Comparison of ENCODE assay signal across 24 cellular contexts in the genomic region with DNA sequence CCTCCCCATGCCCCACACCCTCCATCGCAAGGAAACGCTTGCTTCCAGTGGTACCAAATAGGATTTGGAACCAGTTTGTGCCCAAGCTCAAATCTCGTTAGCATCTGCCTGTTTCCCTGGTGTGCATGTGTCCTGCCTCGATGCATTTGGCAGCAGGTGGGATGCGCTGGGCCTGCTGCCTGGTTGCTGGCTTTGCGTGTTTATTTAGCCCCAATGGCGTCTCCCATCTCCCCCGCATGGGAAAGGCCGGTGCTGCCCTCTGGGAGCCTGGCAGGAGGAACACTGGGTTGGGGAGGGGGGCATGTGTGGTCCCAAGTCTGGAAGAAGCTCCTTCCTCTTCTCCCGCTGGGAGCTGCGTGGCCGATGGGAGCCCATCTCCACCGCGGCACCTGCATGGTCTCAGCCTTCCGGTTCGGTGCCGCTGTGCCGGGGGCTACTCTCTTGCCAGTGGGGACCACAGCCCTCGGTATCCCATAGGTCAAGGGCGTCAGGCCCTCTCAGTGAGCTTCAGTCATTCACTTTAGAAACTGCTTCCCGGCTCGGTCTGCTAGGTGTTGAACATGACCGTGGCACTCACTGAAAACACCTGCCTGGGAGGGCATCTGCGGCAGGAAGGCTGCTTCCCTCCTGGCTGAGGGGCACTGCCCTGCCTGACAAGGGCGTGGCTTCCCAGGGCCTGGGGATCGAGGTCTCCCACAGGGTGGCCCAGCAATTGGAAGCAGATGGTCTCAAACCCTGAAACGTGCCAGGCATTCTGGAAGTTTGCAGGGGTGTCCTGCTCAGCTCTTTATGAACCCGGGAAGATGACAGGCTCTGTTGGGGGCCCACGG. TPM values are rescaled to one million over a fixed set of nuclear protein-coding genes. Genes with fewer than 3 reads are reported as not detected.
"Had no signal": no experiment of that assay in that cellular context is flagged by ENCODE, and none has a peak within 500 bp of the region (broad histone marks: within the 10 kb centered on the region; RNA-seq: fewer than 3 reads in every experiment).

No MANE protein-coding gene starts in this region.

- ATAC-seq: activated T-cell treated with anti-CD3 and anti-CD28 coated beads, Interleukin-2, amount 50 U/mL, for 4 hours; effector memory CD8-positive, alpha-beta T cell; esophagus mucosa; naive thymus-derived CD4-positive, alpha-beta T cell; T-cell; upper lobe of right lung had no signal

- DNase-seq: activated B cell treated with CpG ODN at 0.5 μM for 24 hours; activated CD4-positive, alpha-beta T cell treated with anti-CD3 and anti-CD28 coated beads for 4 hours; activated CD4-positive, alpha-beta T cell treated with anti-CD3 and anti-CD28 coated beads, Interleukin-2, amount 50 U/mL, for 48 hours; activated CD8-positive, alpha-beta memory T cell treated with anti-CD3 and anti-CD28 coated beads, Interleukin-2, amount 50 U/mL, for 48 hours; activated naive CD4-positive, alpha-beta T cell treated with Interleukin-2 at 50 U/mL for 16 hours; activated naive CD8-positive, alpha-beta T cell treated with anti-CD3 and anti-CD28 coated beads for 36 hours; activated T-cell treated with anti-CD3 and anti-CD28 coated beads, Interleukin-2, amount 50 U/mL, for 4 hours; amniotic stem cell; effector memory CD8-positive, alpha-beta T cell; foreskin melanocyte; hippocampal formation; naive thymus-derived CD4-positive, alpha-beta T cell; stimulated activated CD4-positive, alpha-beta T cell treated with anti-CD3 and anti-CD28 coated beads, Interleukin-4, amount 100 ng/mL, for 1 hour; stimulated activated naive CD4-positive, alpha-beta T cell; T-cell; thyroid gland; upper lobe of right lung had no signal

- H3K9me3 ChIP-seq: thyroid gland, upper lobe of right lung had no signal

- H3K27me3 ChIP-seq: thyroid gland, upper lobe of right lung had no signal

- H3K9me3 Mint-ChIP-seq: activated B cell treated with CpG ODN at 0.5 μM for 24 hours; activated naive CD8-positive, alpha-beta T cell treated with anti-CD3 and anti-CD28 coated beads for 36 hours; activated T-cell treated with anti-CD3 and anti-CD28 coated beads, Interleukin-2, amount 50 U/mL, for 4 hours; activated T-helper 2 cell treated with anti-CD3 and anti-CD28 coated beads, Interferon-gamma antibody, Interleukin-2, Interleukin-4, amounts not matched to agents 10 μg/mL and 5 μg/mL and 100 μg/mL, durations not matched to agents 14 hours and 24 hours and 36 hours; effector memory CD8-positive, alpha-beta T cell; naive thymus-derived CD4-positive, alpha-beta T cell; neural crest cell; T-cell had no signal

- H3K36me3 ChIP-seq: upper lobe of right lung had no signal

- H3K4me1 Mint-ChIP-seq: activated B cell treated with CpG ODN at 0.5 μM for 24 hours; activated naive CD8-positive, alpha-beta T cell treated with anti-CD3 and anti-CD28 coated beads for 36 hours; T-cell had no signal

- H3K36me3 Mint-ChIP-seq: activated naive CD8-positive, alpha-beta T cell treated with anti-CD3 and anti-CD28 coated beads for 36 hours had no signal

- H3K4me3 ChIP-seq: lung, thyroid gland, upper lobe of right lung had no signal

- H3K4me1 ChIP-seq: thyroid gland, upper lobe of right lung had no signal

- H3K4me3 Mint-ChIP-seq: activated B cell treated with CpG ODN at 0.5 μM for 24 hours; activated naive CD8-positive, alpha-beta T cell treated with anti-CD3 and anti-CD28 coated beads for 36 hours; activated T-cell treated with anti-CD3 and anti-CD28 coated beads, Interleukin-2, amount 50 U/mL, for 4 hours; effector memory CD8-positive, alpha-beta T cell; naive thymus-derived CD4-positive, alpha-beta T cell; neural crest cell; T-cell had no signal

- H3K27me3 Mint-ChIP-seq: activated B cell treated with CpG ODN at 0.5 μM for 24 hours; activated naive CD8-positive, alpha-beta T cell treated with anti-CD3 and anti-CD28 coated beads for 36 hours; effector memory CD8-positive, alpha-beta T cell; naive thymus-derived CD4-positive, alpha-beta T cell; T-cell had no signal

- H3K27ac ChIP-seq: thyroid gland, upper lobe of right lung had no signal

- H3K27ac Mint-ChIP-seq: activated B cell treated with CpG ODN at 0.5 μM for 24 hours; activated naive CD8-positive, alpha-beta T cell treated with anti-CD3 and anti-CD28 coated beads for 36 hours; activated T-helper 2 cell treated with anti-CD3 and anti-CD28 coated beads, Interferon-gamma antibody, Interleukin-2, Interleukin-4, amounts not matched to agents 10 μg/mL and 5 μg/mL and 100 μg/mL, durations not matched to agents 14 hours and 24 hours and 36 hours; effector memory CD8-positive, alpha-beta T cell; naive thymus-derived CD4-positive, alpha-beta T cell; T-cell had no signal

RNA-seq across cellular contexts. Expression of a gene that starts 11.8 kb away (rescaled TPM):
- total RNA-seq: activated B cell treated with CpG ODN at 0.5 μM for 24 hours; activated T-helper 2 cell treated with anti-CD3 and anti-CD28 coated beads, Interferon-gamma antibody, Interleukin-2, Interleukin-4, amounts not matched to agents 10 μg/mL and 5 μg/mL and 100 μg/mL, durations not matched to agents 14 hours and 24 hours and 36 hours; dermis microvascular lymphatic vessel endothelial cell; endothelial cell of umbilical vein; esophagus mucosa; thyroid gland had no signal
- polyA plus RNA-seq: endothelial cell of umbilical vein; naive thymus-derived CD4-positive, alpha-beta T cell had no signal

RNA-seq across cellular contexts. Expression of a gene that starts 28.8 kb away (rescaled TPM):
- total RNA-seq: activated B cell treated with CpG ODN at 0.5 μM for 24 hours; activated CD8-positive, alpha-beta memory T cell treated with anti-CD3 and anti-CD28 coated beads for 36 hours; activated naive CD8-positive, alpha-beta T cell treated with anti-CD3 and anti-CD28 coated beads for 36 hours; activated T-cell treated with anti-CD3 and anti-CD28 coated beads, Interleukin-2, amount 50 U/mL, for 4 hours; activated T-helper 2 cell treated with anti-CD3 and anti-CD28 coated beads, Interferon-gamma antibody, Interleukin-2, Interleukin-4, amounts not matched to agents 10 μg/mL and 5 μg/mL and 100 μg/mL, durations not matched to agents 14 hours and 24 hours and 36 hours; dermis microvascular lymphatic vessel endothelial cell; endothelial cell of umbilical vein; naive thymus-derived CD4-positive, alpha-beta T cell; T-cell had no signal
- polyA plus RNA-seq: naive thymus-derived CD4-positive, alpha-beta T cell had no signal
